13 cellular contexts compared by ENCODE assay signal in the genomic region with DNA sequence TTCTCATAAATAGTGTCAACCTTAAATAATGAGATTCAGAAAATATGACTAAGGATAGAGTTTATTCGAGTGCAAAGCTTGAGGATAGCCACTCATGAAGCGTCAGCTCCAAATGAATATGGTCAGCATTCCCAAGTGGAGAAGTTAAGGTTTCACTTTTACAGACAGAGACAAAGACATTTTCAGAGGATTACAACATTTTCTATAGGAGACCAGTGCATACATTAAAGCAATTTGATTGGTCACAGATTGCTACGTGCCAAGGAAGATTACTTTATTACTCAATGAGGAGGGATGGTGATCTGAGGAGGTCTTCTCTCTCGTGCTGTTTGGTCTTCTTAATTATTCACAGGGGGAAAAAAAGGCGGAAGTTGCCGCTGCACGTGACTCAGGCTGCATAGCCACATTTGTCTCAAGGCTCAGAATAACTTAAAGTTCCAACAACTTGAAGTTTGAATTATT.
DNase-seq lines count a peak whose midpoint lies in the region; ATAC-seq, FAIRE-seq and TF ChIP-seq lines count a peak whose summit lies in the region.
"Had no signal": no experiment of that assay in that cellular context is flagged by ENCODE, and none has a peak within 500 bp of the region (broad histone marks: within the 10 kb centered on the region; RNA-seq: fewer than 3 reads in every experiment).

No MANE protein-coding gene starts in this region.

- TF ChIP-seq CTCF in bronchial epithelial cell (IDR thresholded peaks at IDR 0.05; ENCODE audit: insufficient read depth, low read length, severe bottlenecking): no peak

- H3K4me3 ChIP-seq in MG63: peak overlapping the region; percentile 30
- no peak overlapping the region for H3K4me3 ChIP-seq in bronchial epithelial cell (ENCODE audit: low read depth, low read length)

- no peaks in the 10 kb centered on the region for H3K9me3 ChIP-seq in MG63

- H3K36me3 ChIP-seq in MG63: no peaks in the 10 kb centered on the region
- H3K36me3 ChIP-seq in bronchial epithelial cell (ENCODE audit: control insufficient read depth, insufficient read depth, low read length): no peaks in the 10 kb centered on the region

- no peak for ATAC-seq in GM21619 (IDR thresholded peaks at IDR 0.05; ENCODE audit: unreplicated experiment)
- ATAC-seq: stimulated activated effector memory CD8-positive, alpha-beta T cell treated with anti-CD3 and anti-CD28 coated beads, Interleukin-12 subunit alpha, Interleukin-12 subunit beta, amount 100 ng/mL, for 72 hours had no signal

- no peaks in the 10 kb centered on the region for H3K27me3 ChIP-seq in MG63
- H3K27me3 ChIP-seq in bronchial epithelial cell (ENCODE audit: control insufficient read depth, insufficient read depth, low read length): no peaks in the 10 kb centered on the region

- in situ Hi-C loops in ACHN (cut with HindIII; ENCODE audit: low pct_ligation_motif_present, low pct_unique_long_range_greater_than_20kb, low sequenced_read_pairs): no loop called here

- no peak for FAIRE-seq in bronchial epithelial cell (lab: Jason Lieb, UNC)
- FAIRE-seq: endothelial cell of umbilical vein had no signal

- peak; percentile 8 for DNase-seq in ACHN
- DNase-seq in MG63: peak; percentile 54
- peak; percentile 35 for DNase-seq in bronchial epithelial cell (ENCODE audit: low read depth)
- DNase-seq in myocyte (ENCODE audit: low read depth): peak; percentile 41
- no peak for DNase-seq in inferior parietal cortex (ENCODE audit: extremely low spot score)
- no peak for DNase-seq in ecto neural progenitor cell (ENCODE audit: low spot score)
- no peak for DNase-seq in DMS 273 treated with DMSO at 0.1 percent for 48 hours (lab: John Stamatoyannopoulos, UW)
- DNase-seq: CD4-positive, alpha-beta memory T cell; NCI-H69; posterior cingulate gyrus had no signal

Comparison
In these comparisons a context has a peak if more than half of its experiments do, and no peak if none do; other contexts are left out.
1. DNase-seq: peak in ACHN (single experiment), MG63 (single experiment), bronchial epithelial cell (single experiment) and myocyte (single experiment); none in inferior parietal cortex (single experiment), ecto neural progenitor cell (single experiment) and DMS 273 treated with DMSO at 0.1 percent for 48 hours (single experiment).